25 cellular contexts compared by ENCODE assay signal in genomic region chr6:15573376-15573775, GRCh38.
"Had no signal": no experiment of that assay in that cellular context is flagged by ENCODE, and none has a peak within 500 bp of the region (broad histone marks: within the 10 kb centered on the region; RNA-seq: fewer than 3 reads in every experiment).

No MANE protein-coding gene starts in this region.

- H3K36me3 ChIP-seq: esophagus muscularis mucosa, gastrocnemius medialis, left lung, lower lobe of right lung, tibial nerve, upper lobe of right lung, vagina had no signal

- H3K27me3 ChIP-seq: esophagus muscularis mucosa, gastrocnemius medialis, heart right ventricle, left lung, spleen, testis, tibial nerve, upper lobe of right lung, vagina had no signal

- FAIRE-seq: keratinocyte had no signal

- H2AFZ ChIP-seq: parathyroid adenoma had no signal

- H3K4me3 ChIP-seq: esophagus muscularis mucosa, gastrocnemius medialis, heart right ventricle, left lung, lower lobe of right lung, psoas muscle, spleen, testis, tibial nerve, upper lobe of right lung, vagina had no signal

- H3K9ac ChIP-seq: parathyroid adenoma had no signal

- H3K4me1 ChIP-seq: lower lobe of right lung, psoas muscle, testis, upper lobe of right lung had no signal

- H3K9me3 ChIP-seq: esophagus muscularis mucosa, gastrocnemius medialis, left lung, lower lobe of right lung, psoas muscle, spleen, testis, tibial nerve, upper lobe of right lung, vagina had no signal

- H3K27ac ChIP-seq: epithelial cell of prostate, esophagus muscularis mucosa, gastrocnemius medialis, heart right ventricle, left lung, lower lobe of right lung, parathyroid adenoma, psoas muscle, spleen, testis, tibial nerve, upper lobe of right lung, vagina had no signal

- ATAC-seq: effector memory CD8-positive, alpha-beta T cell; gastrocnemius medialis; heart right ventricle; left lung; lower lobe of right lung; natural killer cell; psoas muscle; sciatic nerve; stimulated activated memory B cell treated with anti-CD40 and anti-IgM and Interleukin-4, amounts not matched to agents 10 μg/mL and 1 μg/mL and 100 μg/mL, for 72 hours; stimulated activated naive CD8-positive, alpha-beta T cell treated with anti-CD3 and anti-CD28 coated beads, Interleukin-15, amount 100 ng/mL, for 72 hours; upper lobe of right lung had no signal

- DNase-seq: cortex of kidney; effector memory CD8-positive, alpha-beta T cell; gastrocnemius medialis; heart right ventricle; immature natural killer cell; left lung; lower lobe of right lung; natural killer cell; psoas muscle; retina; spleen; stimulated activated CD4-positive, alpha-beta T cell treated with anti-CD3 and anti-CD28 coated beads, Interleukin-15, amount 100 ng/mL, for 24 hours; stimulated activated CD4-positive, alpha-beta T cell treated with anti-CD3 and anti-CD28 coated beads, Interleukin-1b, Interleukin-23, amount 100 ng/mL, for 48 hours; stimulated activated CD4-positive, alpha-beta T cell treated with anti-CD3 and anti-CD28 coated beads, Interleukin-4, amount 100 ng/mL, for 24 hours; stimulated activated naive CD8-positive, alpha-beta T cell treated with anti-CD3 and anti-CD28 coated beads, Interleukin-15, amount 100 ng/mL, for 72 hours; testis; upper lobe of right lung had no signal
